In the genomic region with DNA sequence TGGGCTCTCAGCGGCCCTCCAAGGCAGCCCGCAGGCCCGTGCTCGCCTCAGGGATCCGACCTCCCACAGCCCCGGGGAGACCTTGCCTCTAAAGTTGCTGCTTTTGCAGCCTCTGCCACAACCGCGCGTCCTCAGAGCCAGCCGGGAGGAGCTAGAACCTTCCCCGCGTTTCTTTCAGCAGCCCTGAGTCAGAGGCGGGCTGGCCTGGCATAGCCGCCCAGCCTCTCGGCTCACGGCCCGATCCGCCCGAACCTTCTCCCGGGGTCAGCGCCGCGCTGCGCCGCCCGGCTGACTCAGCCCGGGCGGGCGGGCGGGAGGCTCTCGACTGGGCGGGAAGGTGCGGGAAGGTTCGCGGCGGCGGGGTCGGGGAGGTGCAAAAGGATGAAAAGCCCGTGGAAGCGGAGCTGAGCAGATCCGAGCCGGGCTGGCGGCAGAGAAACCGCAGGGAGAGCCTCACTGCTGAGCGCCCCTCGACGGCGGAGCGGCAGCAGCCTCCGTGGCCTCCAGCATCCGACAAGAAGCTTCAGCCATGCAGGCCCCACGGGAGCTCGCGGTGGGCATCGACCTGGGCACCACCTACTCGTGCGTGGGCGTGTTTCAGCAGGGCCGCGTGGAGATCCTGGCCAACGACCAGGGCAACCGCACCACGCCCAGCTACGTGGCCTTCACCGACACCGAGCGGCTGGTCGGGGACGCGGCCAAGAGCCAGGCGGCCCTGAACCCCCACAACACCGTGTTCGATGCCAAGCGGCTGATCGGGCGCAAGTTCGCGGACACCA, we compare ENCODE assay signal across 1 cellular context.
A peak's percentile ranks its signal among the peaks of the same experiment; 100 is the strongest.
TF ChIP-seq lines count a peak whose summit lies in the region.

No MANE protein-coding gene starts in this region.

TF ChIP-seq in H1, 55 proteins besides CTCF, POLR2A, EP300 and RAD21:
- TF ChIP-seq TBP (IDR thresholded peaks at IDR 0.05; ENCODE audit: low read depth, low read length), result peak; percentile 18; the same call in 1 of the 2 replicates
- TF ChIP-seq, protein P1, sequence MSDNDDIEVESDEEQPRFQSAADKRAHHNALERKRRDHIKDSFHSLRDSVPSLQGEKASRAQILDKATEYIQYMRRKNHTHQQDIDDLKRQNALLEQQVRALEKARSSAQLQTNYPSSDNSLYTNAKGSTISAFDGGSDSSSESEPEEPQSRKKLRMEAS (IDR thresholded peaks at IDR 0.05), result peak; percentile 20; the same call in 1 of the 2 replicates
- TF ChIP-seq, protein P2, sequence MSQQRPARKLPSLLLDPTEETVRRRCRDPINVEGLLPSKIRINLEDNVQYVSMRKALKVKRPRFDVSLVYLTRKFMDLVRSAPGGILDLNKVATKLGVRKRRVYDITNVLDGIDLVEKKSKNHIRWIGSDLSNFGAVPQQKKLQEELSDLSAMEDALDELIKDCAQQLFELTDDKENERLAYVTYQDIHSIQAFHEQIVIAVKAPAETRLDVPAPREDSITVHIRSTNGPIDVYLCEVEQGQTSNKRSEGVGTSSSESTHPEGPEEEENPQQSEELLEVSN (IDR thresholded peaks at IDR 0.05), result peak; percentile 43
